In genomic region chr12:107302649-107303386, GRCh38 we compare ENCODE assay signal across 22 cellular contexts.
"Had no signal": no experiment of that assay in that cellular context is flagged by ENCODE, and none has a peak within 500 bp of the region (broad histone marks: within the 10 kb centered on the region; RNA-seq: fewer than 3 reads in every experiment).

No MANE protein-coding gene starts in this region.

- H3K36me3 ChIP-seq: esophagus muscularis mucosa, gastrocnemius medialis, neutrophil, ovary, prostate gland, thoracic aorta, vagina had no signal

- ATAC-seq: activated T-cell treated with anti-CD3 and anti-CD28 coated beads, Interleukin-2, amount 50 U/mL, for 72 hours; gastrocnemius medialis; left cardiac atrium had no signal

- H3K27me3 ChIP-seq: neutrophil, ovary, vagina had no signal

- H3K9me3 ChIP-seq: gastrocnemius medialis, neutrophil, ovary, prostate gland, thoracic aorta, vagina had no signal

- DNase-seq: activated CD4-positive, alpha-beta T cell treated with anti-CD3 and anti-CD28 coated beads for 4 hours; activated CD4-positive, alpha-beta T cell treated with anti-CD3 and anti-CD28 coated beads, Interleukin-2, amount 50 U/mL, for 48 hours; activated CD4-positive, CD25-positive, alpha-beta regulatory T cell; activated effector memory CD4-positive, alpha-beta T cell treated with Interleukin-2 at 50 U/mL for 16 hours; activated naive CD4-positive, alpha-beta T cell treated with anti-CD3 and anti-CD28 coated beads for 36 hours; activated T-cell treated with anti-CD3 and anti-CD28 coated beads, Interleukin-2, amount 50 U/mL, for 72 hours; anterior cingulate cortex; central memory CD4-positive, alpha-beta T cell; effector memory CD4-positive, alpha-beta T cell; gastrocnemius medialis; hippocampal formation; left cardiac atrium; mesenchymal stem cell; ovary; stimulated activated CD4-positive, alpha-beta T cell treated with anti-CD3 and anti-CD28 coated beads, Interleukin-2, amount 100 ng/mL, for 48 hours; stimulated activated CD8-positive, alpha-beta memory T cell treated with anti-CD3 and anti-CD28 coated beads, Interleukin-4, amount 100 ng/mL, for 48 hours; stimulated activated naive CD4-positive, alpha-beta T cell treated with Interleukin-2 at 50 U/mL for 16 hours had no signal

- H3K4me1 ChIP-seq: esophagus muscularis mucosa, gastrocnemius medialis, prostate gland, vagina had no signal

- H3K27ac ChIP-seq: esophagus muscularis mucosa, gastrocnemius medialis, neutrophil, ovary, prostate gland, thoracic aorta, vagina had no signal

- H3K4me3 ChIP-seq: esophagus muscularis mucosa, gastrocnemius medialis, ovary, prostate gland, thoracic aorta, vagina had no signal
